20 cellular contexts compared by ENCODE assay signal in the genomic region with DNA sequence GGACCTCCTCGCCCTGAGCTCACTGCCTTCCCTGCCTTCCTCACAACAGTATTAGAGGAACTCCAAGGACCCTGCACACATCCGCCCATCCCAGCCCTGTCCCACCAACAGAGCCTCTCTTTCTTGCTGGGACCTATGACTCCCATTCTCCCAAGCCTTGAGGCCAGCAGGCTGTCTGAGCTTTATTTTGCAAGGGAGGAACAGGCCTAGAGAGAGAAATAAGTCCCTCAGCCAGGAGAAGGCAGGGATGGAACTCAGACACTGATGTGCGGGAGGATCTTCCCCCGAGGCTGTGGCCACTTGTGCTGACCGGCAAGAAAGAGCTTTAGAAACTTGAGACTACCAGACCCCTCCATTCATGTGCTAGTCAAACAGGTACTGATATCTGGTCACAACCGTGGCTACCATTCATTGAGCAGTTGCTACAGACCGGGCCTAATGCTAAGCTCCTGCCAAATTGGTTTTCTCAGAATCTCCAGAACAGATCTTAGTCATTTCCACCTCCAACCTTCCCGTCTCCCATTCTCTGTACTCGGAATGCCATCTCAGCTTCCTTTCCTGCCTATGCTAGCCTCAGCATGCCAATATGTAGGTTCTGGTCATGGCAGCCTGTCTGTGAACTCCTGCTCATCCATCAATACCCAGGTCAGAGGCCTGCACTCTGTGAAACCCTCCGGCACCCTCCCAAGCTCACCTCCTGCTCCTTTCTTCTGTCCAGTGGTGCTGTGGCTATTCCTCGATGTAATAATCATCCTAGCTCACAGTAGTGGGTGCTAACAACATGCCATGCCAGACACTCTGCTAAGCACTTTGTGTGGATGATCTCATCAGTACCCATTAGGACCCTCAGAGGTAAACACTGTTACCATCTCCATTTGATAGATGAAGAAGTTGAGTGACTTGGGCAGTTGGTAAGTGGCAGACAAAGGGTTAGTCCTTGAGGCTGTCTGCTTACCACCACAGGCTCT. TPM values are rescaled to one million over a fixed set of nuclear protein-coding genes. Genes with fewer than 3 reads are reported as not detected.
"Had no signal": no experiment of that assay in that cellular context is flagged by ENCODE, and none has a peak within 500 bp of the region (broad histone marks: within the 10 kb centered on the region; RNA-seq: fewer than 3 reads in every experiment).

No MANE protein-coding gene starts in this region.

- FAIRE-seq: frontal cortex had no signal

- H3K9ac ChIP-seq: parathyroid adenoma had no signal

- H3K79me2 ChIP-seq: parathyroid adenoma had no signal

- H3K4me3 ChIP-seq: ascending aorta, cardiac muscle cell, coronary artery, heart left ventricle, lung, tibial artery, vagina had no signal

- H3K4me1 ChIP-seq: parathyroid adenoma had no signal

- H3K9me3 ChIP-seq: ascending aorta, heart left ventricle, tibial artery, vagina had no signal

- H3K27me3 ChIP-seq: ascending aorta, vagina had no signal

- ATAC-seq: activated naive CD8-positive, alpha-beta T cell treated with anti-CD3 and anti-CD28 coated beads, Interleukin-2, amount 50 U/mL, for 24 hours; heart left ventricle; left colon; stimulated activated memory B cell treated with anti-CD40 and anti-IgM and Interleukin-4, amounts not matched to agents 10 μg/mL and 1 μg/mL and 100 μg/mL, for 72 hours; T-cell had no signal

- H3K36me3 ChIP-seq: ascending aorta, cardiac muscle cell, heart left ventricle, vagina had no signal

- DNase-seq: activated CD4-positive, CD25-positive, alpha-beta regulatory T cell treated with anti-CD3 and anti-CD28 coated beads, Interleukin-2, amount 50 U/mL, for 72 hours; activated naive CD4-positive, alpha-beta T cell treated with anti-CD3 and anti-CD28 coated beads for 36 hours; activated naive CD8-positive, alpha-beta T cell treated with anti-CD3 and anti-CD28 coated beads, Interleukin-2, amount 50 U/mL, for 24 hours; activated T-cell treated with anti-CD3 and anti-CD28 coated beads for 4 hours; effector CD4-positive, alpha-beta T cell; heart left ventricle; left colon; stimulated activated CD4-positive, alpha-beta T cell treated with anti-CD3 and anti-CD28 coated beads, Interleukin-2, amount 100 ng/mL, for 48 hours; T-cell; T-helper 9 cell had no signal

- H2AFZ ChIP-seq: parathyroid adenoma had no signal

- H3K27ac ChIP-seq: ascending aorta, cardiac muscle cell, coronary artery, heart left ventricle, parathyroid adenoma, tibial artery, vagina had no signal

RNA-seq across cellular contexts. Expression of a gene that starts 11.1 kb away (rescaled TPM):
- total RNA-seq: activated naive CD4-positive, alpha-beta T cell treated with anti-CD3 and anti-CD28 coated beads for 36 hours; ascending aorta; cardiac muscle cell; vagina had no signal
- polyA plus RNA-seq: cardiac muscle cell, fibroblast of lung, heart left ventricle had no signal

RNA-seq across cellular contexts. Expression of a gene that starts 26.7 kb away (rescaled TPM):
- total RNA-seq: activated naive CD4-positive, alpha-beta T cell treated with anti-CD3 and anti-CD28 coated beads for 36 hours; T-cell had no signal
